In the genomic region with DNA sequence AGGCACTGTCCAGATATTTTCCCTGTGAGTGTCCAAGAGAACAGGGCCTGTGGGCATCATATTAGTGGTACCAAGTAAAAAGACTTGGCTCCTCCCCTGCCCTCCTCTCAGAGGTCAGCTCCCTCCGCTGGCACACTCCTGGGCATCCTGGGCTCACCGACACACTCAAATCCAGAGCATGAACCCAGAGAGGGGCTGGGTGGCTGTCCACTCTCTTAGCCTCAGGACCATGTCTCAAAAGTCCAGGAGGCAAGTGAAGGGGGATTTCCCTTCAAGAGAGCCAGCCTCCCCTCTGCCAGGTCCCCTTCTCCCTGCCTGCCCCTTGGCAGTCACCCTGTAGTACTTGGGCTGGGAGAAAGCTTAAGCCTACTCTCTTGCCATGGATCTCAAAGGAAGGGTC, we compare ENCODE assay signal across 10 cellular contexts. TPM values are rescaled to one million over a fixed set of nuclear protein-coding genes. Genes with fewer than 3 reads are reported as not detected.
A peak's percentile ranks its signal among the peaks of the same experiment; 100 is the strongest.
DNase-seq lines count a peak whose midpoint lies in the region; ATAC-seq and TF ChIP-seq lines count a peak whose summit lies in the region.
"Had no signal": no experiment of that assay in that cellular context is flagged by ENCODE, and none has a peak within 500 bp of the region (broad histone marks: within the 10 kb centered on the region; RNA-seq: fewer than 3 reads in every experiment).

No MANE protein-coding gene starts in this region.

- H3K9me3 ChIP-seq in HCT116 (ENCODE audit: control insufficient read depth in 1 of 2, insufficient read depth in 1 of 2, low read depth in 1 of 2, low read length in 2 of 2): no peaks in the 10 kb centered on the region
- H3K9me3 ChIP-seq in hepatocyte (ENCODE audit: low read depth): no peaks in the 10 kb centered on the region

- H3K27me3 Mint-ChIP-seq in activated CD8-positive, alpha-beta T cell treated with anti-CD3 and anti-CD28 coated beads for 36 hours: no peaks in the 10 kb centered on the region

- H4K20me1 ChIP-seq in HCT116 (ENCODE audit: insufficient read depth): no peaks in the 10 kb centered on the region
- peaks cover under 1% of the 10 kb centered on the region for H4K20me1 ChIP-seq in hepatocyte (ENCODE audit: insufficient read depth, poor library complexity, severe bottlenecking)

- CTCF ChIA-PET in HCT116 (lab: Charles Lee): no interaction called here
- CTCF ChIA-PET in activated CD8-positive, alpha-beta T cell treated with anti-CD3 and anti-CD28 coated beads for 36 hours (lab: Charles Lee): interaction anchor here (0.7 to 2.3 kb wide), 3 partner anchors 9 to 225 kb away, joined by 3 to 7 read pairs (median 3); a partner anchor contains a TSS

- no TSS peak for BruUV-seq in HCT116 (replicated peaks; lab: Mats Ljungman, UMichigan)

- H3K4me1 ChIP-seq in HCT116 (ENCODE audit: control insufficient read depth in 1 of 2, insufficient read depth in 2 of 2, low read length in 2 of 2) (peaks cover 80 to 99% of the 10 kb centered on the region in 2 experiments), hepatocyte (ENCODE audit: insufficient read depth) (peaks cover 94% of the 10 kb centered on the region)

- H3K4me1 Mint-ChIP-seq in activated CD8-positive, alpha-beta T cell treated with anti-CD3 and anti-CD28 coated beads for 36 hours (ENCODE audit: low read depth): peaks cover 80% of the 10 kb centered on the region
- peaks cover 93% of the 10 kb centered on the region for H3K4me1 Mint-ChIP-seq in stimulated activated effector memory CD8-positive, alpha-beta T cell treated with anti-CD3 and anti-CD28 coated beads, Interleukin-12 subunit alpha, Interleukin-12 subunit beta, amount 100 ng/mL, for 72 hours

- H2AFZ ChIP-seq in HCT116 (ENCODE audit: low read depth, low read length, poor library complexity, severe bottlenecking): no peak overlapping the region
- H2AFZ ChIP-seq in hepatocyte: no peak overlapping the region

- peak overlapping the region; percentile 99 for H3K27ac Mint-ChIP-seq in activated CD8-positive, alpha-beta T cell treated with anti-CD3 and anti-CD28 coated beads for 36 hours
- H3K27ac Mint-ChIP-seq in stimulated activated effector memory CD8-positive, alpha-beta T cell treated with anti-CD3 and anti-CD28 coated beads, Interleukin-12 subunit alpha, Interleukin-12 subunit beta, amount 100 ng/mL, for 72 hours: peak overlapping the region; percentile 94

- H3K9ac ChIP-seq in HCT116 (ENCODE audit: low read length): peak overlapping the region; percentile 91

- TF ChIP-seq POLR2A in HCT116 (IDR thresholded peaks at IDR 0.05; ENCODE audit: borderline replicate concordance, extremely low read depth, insufficient read depth, insufficient read length): no peak

- ATAC-seq in HCT116: no peak
- no peak for ATAC-seq in activated CD8-positive, alpha-beta T cell treated with anti-CD3 and anti-CD28 coated beads for 36 hours
- no peak for ATAC-seq in stimulated activated effector memory CD8-positive, alpha-beta T cell treated with anti-CD3 and anti-CD28 coated beads, Interleukin-12 subunit alpha, Interleukin-12 subunit beta, amount 100 ng/mL, for 72 hours
- ATAC-seq in GM18520 (IDR thresholded peaks at IDR 0.05; ENCODE audit: unreplicated experiment): no peak

- no peak for TF ChIP-seq CTCF in HCT116 (IDR thresholded peaks at IDR 0.05 in 2 of 3, conservative IDR thresholded peaks at IDR 0.05 in 1 of 3; ENCODE audit: borderline replicate concordance in 1 of 3, insufficient read depth in 1 of 3, low read depth in 2 of 3, low read length in 2 of 3)
- no peak for TF ChIP-seq CTCF in activated CD8-positive, alpha-beta T cell treated with anti-CD3 and anti-CD28 coated beads for 36 hours (IDR thresholded peaks at IDR 0.05)
- TF ChIP-seq CTCF in hepatocyte (IDR thresholded peaks at IDR 0.05; ENCODE audit: poor library complexity): no peak

- DNase-seq in HCT116 (ENCODE audit: low read depth, low spot score) (no peak), hepatocyte (ENCODE audit: low spot score) (no peak), NCI-H345 (lab: John Stamatoyannopoulos, UW) (no peak), nucleus accumbens (lab: John Stamatoyannopoulos, UW) (no peak), OCI-M1 (lab: John Stamatoyannopoulos, UW) (no peak)
- DNase-seq in activated CD8-positive, alpha-beta T cell treated with anti-CD3 and anti-CD28 coated beads for 36 hours: no peak
- no peak for DNase-seq in stimulated activated effector memory CD8-positive, alpha-beta T cell treated with anti-CD3 and anti-CD28 coated beads, Interleukin-12 subunit alpha, Interleukin-12 subunit beta, amount 100 ng/mL, for 72 hours (ENCODE audit: low spot score in 2 of 2)

- intact Hi-C loops in HCT116 (cut with micrococcal nuclease): no loop called here
- intact Hi-C loops in activated CD8-positive, alpha-beta T cell treated with anti-CD3 and anti-CD28 coated beads for 36 hours (cut with micrococcal nuclease): no loop called here

- H3K36me3 Mint-ChIP-seq in activated CD8-positive, alpha-beta T cell treated with anti-CD3 and anti-CD28 coated beads for 36 hours (ENCODE audit: low read depth): peaks cover 7% of the 10 kb centered on the region
- peaks cover 21% of the 10 kb centered on the region for H3K36me3 Mint-ChIP-seq in stimulated activated effector memory CD8-positive, alpha-beta T cell treated with anti-CD3 and anti-CD28 coated beads, Interleukin-12 subunit alpha, Interleukin-12 subunit beta, amount 100 ng/mL, for 72 hours

- POLR2A ChIA-PET in HCT116 (lab: Charles Lee): no interaction called here
- POLR2A ChIA-PET in activated CD8-positive, alpha-beta T cell treated with anti-CD3 and anti-CD28 coated beads for 36 hours (lab: Charles Lee): interaction anchor here (0.6 to 3.8 kb wide), 5 partner anchors 20 to 125 kb away, joined by 3 to 12 read pairs (median 4); a partner anchor contains a TSS

- H3K27ac ChIP-seq in HCT116 (ENCODE audit: low read depth, low read length) (peak overlapping the region; percentile 100), hepatocyte (peak overlapping the region; percentile 99)

- peaks cover 86% of the 10 kb centered on the region for H3K79me2 ChIP-seq in HCT116 (ENCODE audit: insufficient read depth, low read length)
- H3K79me2 ChIP-seq in hepatocyte: peaks cover 77% of the 10 kb centered on the region

- 98% methylated on average over 2 of the region's 2 CpGs for WGBS in hepatocyte (ENCODE audit: low lambda C conversion rate, missing lambda C conversion rate)

- H3K4me3 Mint-ChIP-seq in activated CD8-positive, alpha-beta T cell treated with anti-CD3 and anti-CD28 coated beads for 36 hours: peak overlapping the region; percentile 71
- H3K4me3 Mint-ChIP-seq in stimulated activated effector memory CD8-positive, alpha-beta T cell treated with anti-CD3 and anti-CD28 coated beads, Interleukin-12 subunit alpha, Interleukin-12 subunit beta, amount 100 ng/mL, for 72 hours: peak overlapping the region; percentile 90

- H3K4me3 ChIP-seq in HCT116 (replicated peaks in 1 of 2; ENCODE audit: low read depth in 1 of 2, low read length in 2 of 2): no peak overlapping the region
- no peak overlapping the region for H3K4me3 ChIP-seq in hepatocyte

- no peak for TF ChIP-seq RAD21 in HCT116 (IDR thresholded peaks at IDR 0.05; ENCODE audit: low read depth)

- H3K9me2 ChIP-seq in HCT116 (ENCODE audit: insufficient read depth) (no peaks in the 10 kb centered on the region), hepatocyte (replicated peaks; ENCODE audit: insufficient read depth) (no peaks in the 10 kb centered on the region)

- H3K27me3 ChIP-seq in HCT116 (ENCODE audit: insufficient read depth, low read length): no peaks in the 10 kb centered on the region
- no peaks in the 10 kb centered on the region for H3K27me3 ChIP-seq in hepatocyte

- RAD21 ChIA-PET in HCT116 (lab: Charles Lee; ENCODE audit: low non-redundant PET in 1 of 2, low total read pairs in 2 of 2, uncharacterized antibody in 2 of 2, unreplicated experiment in 2 of 2): no interaction called here

- H3K9me3 Mint-ChIP-seq in activated CD8-positive, alpha-beta T cell treated with anti-CD3 and anti-CD28 coated beads for 36 hours: no peaks in the 10 kb centered on the region
- no peaks in the 10 kb centered on the region for H3K9me3 Mint-ChIP-seq in stimulated activated effector memory CD8-positive, alpha-beta T cell treated with anti-CD3 and anti-CD28 coated beads, Interleukin-12 subunit alpha, Interleukin-12 subunit beta, amount 100 ng/mL, for 72 hours

- H3K4me2 ChIP-seq in HCT116 (ENCODE audit: low read length) (peak overlapping the region; percentile 100), hepatocyte (peak overlapping the region; percentile 94)

- H3K36me3 ChIP-seq in HCT116 (ENCODE audit: control insufficient read depth in 1 of 2, insufficient read depth in 2 of 2, low read length in 2 of 2) (peaks cover 0 to 8% of the 10 kb centered on the region in 2 experiments; a peak in 1 of 4 replicates), hepatocyte (replicated peaks; ENCODE audit: insufficient read depth, low read depth) (no peaks in the 10 kb centered on the region)

TF ChIP-seq in HCT116, 20 proteins besides CTCF, POLR2A, EP300 and RAD21 (continues in another document):
- no peak for TF ChIP-seq EZH2 (IDR thresholded peaks at IDR 0.05)
- TF ChIP-seq SP1 (IDR thresholded peaks at IDR 0.05; ENCODE audit: low read depth): no peak
- no peak for TF ChIP-seq JUND (IDR thresholded peaks at IDR 0.05)
- no peak for TF ChIP-seq CBX3 (IDR thresholded peaks at IDR 0.05; ENCODE audit: low read depth)
- TF ChIP-seq, protein P1, sequence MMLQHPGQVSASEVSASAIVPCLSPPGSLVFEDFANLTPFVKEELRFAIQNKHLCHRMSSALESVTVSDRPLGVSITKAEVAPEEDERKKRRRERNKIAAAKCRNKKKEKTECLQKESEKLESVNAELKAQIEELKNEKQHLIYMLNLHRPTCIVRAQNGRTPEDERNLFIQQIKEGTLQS (IDR thresholded peaks at IDR 0.05): no peak
- no peak for TF ChIP-seq SIN3A (IDR thresholded peaks at IDR 0.05; ENCODE audit: low read depth)
- TF ChIP-seq POLR2AphosphoS5 (IDR thresholded peaks at IDR 0.05; ENCODE audit: low read depth, low read length): no peak
- no peak for TF ChIP-seq EZH2phosphoT487 (IDR thresholded peaks at IDR 0.05; ENCODE audit: borderline replicate concordance)

RNA-seq across cellular contexts. Expression of a gene that starts 10.3 kb away (rescaled TPM):
- total RNA-seq in HCT116 (2021; ENCODE audit: unreplicated experiment): 120 TPM
- polyA plus RNA-seq in HCT116 (2012): 83.0 and 85.7 TPM in 2 replicates
- total RNA-seq in activated CD8-positive, alpha-beta T cell treated with anti-CD3 and anti-CD28 coated beads for 36 hours: 10 to 100 TPM; 35.9 to 38.8 TPM
- total RNA-seq in hepatocyte: 7.8 and 25.3 TPM in 2 replicates
- 18.0 and 18.1 TPM in 2 replicates for polyA plus RNA-seq in hepatocyte

RNA-seq across cellular contexts. Expression of a gene that starts 31.7 kb away (rescaled TPM):
- not detected for total RNA-seq in HCT116 (2021; ENCODE audit: unreplicated experiment)
- polyA plus RNA-seq in HCT116 (2012): 0.01 TPM in 1 of 2 replicates, not detected in the other
- total RNA-seq in activated CD8-positive, alpha-beta T cell treated with anti-CD3 and anti-CD28 coated beads for 36 hours: under 1 TPM; 0.60 to 0.92 TPM
- not detected in 2 replicates for total RNA-seq in hepatocyte
- 0.11 and 0.29 TPM in 2 replicates for polyA plus RNA-seq in hepatocyte
- total RNA-seq: bronchial epithelial cell, lung microvascular endothelial cell had no signal

RNA-seq across cellular contexts. Expression of a gene that starts 40.7 kb away (rescaled TPM):
- 0.42 TPM for total RNA-seq in HCT116 (2021; ENCODE audit: unreplicated experiment)
- 0.26 and 0.55 TPM in 2 replicates for polyA plus RNA-seq in HCT116 (2012)
- total RNA-seq in activated CD8-positive, alpha-beta T cell treated with anti-CD3 and anti-CD28 coated beads for 36 hours: 1 to 10 TPM; 1.5 to 2.2 TPM
- 2.2 and 3.6 TPM in 2 replicates for total RNA-seq in hepatocyte
- 55.3 and 101 TPM in 2 replicates for polyA plus RNA-seq in hepatocyte
- total RNA-seq: bronchial epithelial cell, lung microvascular endothelial cell had no signal

RNA-seq across cellular contexts. Expression of a gene that starts 56.2 kb away (rescaled TPM):
- not detected for total RNA-seq in HCT116 (2021; ENCODE audit: unreplicated experiment)
- not detected in 2 replicates for polyA plus RNA-seq in HCT116 (2012)
- total RNA-seq in activated CD8-positive, alpha-beta T cell treated with anti-CD3 and anti-CD28 coated beads for 36 hours: not detected
- total RNA-seq in hepatocyte: not detected in 2 replicates
- polyA plus RNA-seq in hepatocyte: 0.41 TPM in 1 of 2 replicates, not detected in the other
- total RNA-seq: bronchial epithelial cell, lung microvascular endothelial cell had no signal
